Comparison of ENCODE assay signal across 12 cellular contexts in the genomic region with DNA sequence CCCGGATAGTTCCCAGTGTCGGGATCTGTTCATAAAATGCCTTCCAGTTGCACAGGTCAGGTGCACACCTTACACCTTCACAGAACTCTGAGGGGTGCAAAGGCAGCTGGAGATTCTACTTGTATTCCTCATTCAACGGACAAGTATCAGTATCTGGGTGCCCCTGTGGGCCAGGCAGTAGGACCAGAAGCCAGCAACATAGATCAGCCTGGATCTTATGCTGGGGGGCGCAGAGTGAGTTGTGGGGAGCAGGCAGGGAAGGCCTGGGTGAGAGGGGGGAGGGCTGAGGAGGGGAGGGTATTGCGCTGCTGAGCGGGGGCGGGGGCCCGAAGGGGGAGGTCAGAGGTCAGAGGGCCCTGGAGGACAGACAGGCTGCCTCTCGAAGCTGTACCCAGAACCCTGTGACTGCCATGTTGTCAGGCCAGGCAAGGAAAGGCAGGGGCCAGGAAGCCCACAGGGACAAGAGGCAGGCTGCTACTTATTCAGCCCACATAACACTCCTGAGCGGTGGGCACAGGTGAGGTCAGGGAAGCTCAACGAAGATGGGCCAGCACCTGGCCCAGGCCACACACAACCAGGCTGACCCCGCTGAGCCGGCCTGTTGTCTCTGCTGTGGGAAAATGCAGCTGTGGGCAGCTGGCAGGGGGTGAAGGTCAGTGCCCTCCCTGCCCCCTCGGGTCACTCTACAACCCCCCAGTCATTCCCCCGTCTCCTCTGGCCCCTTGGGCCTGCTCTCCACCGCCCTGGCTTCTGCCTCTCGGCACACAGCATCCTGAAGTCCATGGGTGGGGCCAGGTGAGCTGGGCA. TPM values are rescaled to one million over a fixed set of nuclear protein-coding genes. Genes with fewer than 3 reads are reported as not detected.
DNase-seq lines count a peak whose midpoint lies in the region; ATAC-seq and TF ChIP-seq lines count a peak whose summit lies in the region.
"Had no signal": no experiment of that assay in that cellular context is flagged by ENCODE, and none has a peak within 500 bp of the region (broad histone marks: within the 10 kb centered on the region; RNA-seq: fewer than 3 reads in every experiment).

No MANE protein-coding gene starts in this region.

- no peak for DNase-seq in activated CD4-positive, alpha-beta T cell treated with anti-CD3 and anti-CD28 coated beads for 36 hours
- no peak for DNase-seq in activated CD4-positive, alpha-beta T cell treated with anti-CD3 and anti-CD28 coated beads for 48 hours
- DNase-seq in PC-9: no peak
- DNase-seq in effector memory CD8-positive, alpha-beta T cell: no peak
- no peak for DNase-seq in spleen
- no peak for DNase-seq in COLO829 (ENCODE audit: low spot score)
- no peak for DNase-seq in OCI-M2 (lab: John Stamatoyannopoulos, UW; ENCODE audit: unreplicated experiment)
- DNase-seq: NCI-H526 treated with DMSO at 0.1 percent for 48 hours had no signal

- H3K4me3 Mint-ChIP-seq in activated CD4-positive, alpha-beta T cell treated with anti-CD3 and anti-CD28 coated beads for 36 hours: peak overlapping the region; percentile 68
- H3K4me3 Mint-ChIP-seq in effector memory CD8-positive, alpha-beta T cell: peak overlapping the region; percentile 74 to 80

- H3K27me3 ChIP-seq in PC-9 (ENCODE audit: insufficient read depth, low read depth) (peaks cover 33% of the 10 kb centered on the region), spleen (replicated peaks in 1 of 7) (peaks cover 0 to 33% (median 17%) of the 10 kb centered on the region in 7 donors)

- peak overlapping the region; percentile 75 for H3K4me2 ChIP-seq in PC-9

- WGBS in spleen, 5 donors: 69 to 82% (median 74%) methylated on average over 16 to 17 of the region's 17 CpGs

- no TSS peak for BruUV-seq in PC-9 (replicated peaks; lab: Mats Ljungman, UMichigan)

- intact Hi-C loops in activated CD4-positive, alpha-beta T cell treated with anti-CD3 and anti-CD28 coated beads for 36 hours (cut with DNase I, micrococcal nuclease): loop anchor here in 1 of 2 experiments (5.0 kb wide), 1 partner anchor 176 kb away; a partner anchor contains a TSS
- intact Hi-C loops in PC-9 (cut with micrococcal nuclease; ENCODE audit: unreplicated experiment): loop anchor here (5.0 kb wide), 1 partner anchor 41 kb away; no protein-coding TSS in a partner anchor
- intact Hi-C loops in spleen (cut with DNase I; ENCODE audit: low total_unique reads): loop anchor here (5.0 kb wide), 1 partner anchor 41 kb away; no protein-coding TSS in a partner anchor

- POLR2A ChIA-PET in activated CD4-positive, alpha-beta T cell treated with anti-CD3 and anti-CD28 coated beads for 36 hours (lab: Charles Lee): no interaction called here
- POLR2A ChIA-PET in PC-9 (lab: Charles Lee; ENCODE audit: unreplicated experiment): interaction anchor here (0.5 kb wide), 2 partner anchors 202 to 1378 kb away, joined by 4 read pairs; no protein-coding TSS in a partner anchor

- H2AFZ ChIP-seq in PC-9: no peak overlapping the region

- no peak for TF ChIP-seq POLR2A in spleen (IDR thresholded peaks at IDR 0.05)

- peaks cover 29% of the 10 kb centered on the region for H3K4me1 Mint-ChIP-seq in activated CD4-positive, alpha-beta T cell treated with anti-CD3 and anti-CD28 coated beads for 36 hours
- peaks cover 30 to 43% of the 10 kb centered on the region in 2 donors for H3K4me1 Mint-ChIP-seq in effector memory CD8-positive, alpha-beta T cell (ENCODE audit: low read depth in 2 of 2)

- H4K20me1 ChIP-seq in PC-9 (ENCODE audit: insufficient read depth): peaks cover 8% of the 10 kb centered on the region; the same call in 1 of the 2 replicates

- H3K27me3 Mint-ChIP-seq in activated CD4-positive, alpha-beta T cell treated with anti-CD3 and anti-CD28 coated beads for 36 hours: peaks cover 4% of the 10 kb centered on the region
- no peaks in the 10 kb centered on the region for H3K27me3 Mint-ChIP-seq in effector memory CD8-positive, alpha-beta T cell

- H3K27ac ChIP-seq in PC-9: no peak overlapping the region
- H3K27ac ChIP-seq in spleen: peak overlapping the region; percentile 72 to 97 (median 89)

- peaks cover 14% of the 10 kb centered on the region for H3K4me1 ChIP-seq in PC-9 (replicated peaks; ENCODE audit: insufficient read depth)
- peaks cover 28 to 84% (median 79%) of the 10 kb centered on the region in 6 donors for H3K4me1 ChIP-seq in spleen

- no peak for ATAC-seq in activated CD4-positive, alpha-beta T cell treated with anti-CD3 and anti-CD28 coated beads for 36 hours
- ATAC-seq in effector memory CD8-positive, alpha-beta T cell (replicated peaks): no peak
- ATAC-seq in HG02798 (IDR thresholded peaks at IDR 0.05; ENCODE audit: poor library complexity, unreplicated experiment): no peak

- no peak overlapping the region for H3K4me3 ChIP-seq in PC-9
- peak overlapping the region; percentile 39 to 96 (median 60) for H3K4me3 ChIP-seq in spleen

- H3K79me2 ChIP-seq in PC-9 (ENCODE audit: low read depth): peaks cover 12% of the 10 kb centered on the region

- H3K36me3 Mint-ChIP-seq in activated CD4-positive, alpha-beta T cell treated with anti-CD3 and anti-CD28 coated beads for 36 hours (ENCODE audit: low read depth): peaks cover 2% of the 10 kb centered on the region
- peaks cover 22% of the 10 kb centered on the region for H3K36me3 Mint-ChIP-seq in effector memory CD8-positive, alpha-beta T cell (ENCODE audit: insufficient read depth)

- H3K36me3 ChIP-seq in PC-9 (ENCODE audit: low read depth) (no peaks in the 10 kb centered on the region), spleen (peaks cover 0 to 16% (median 5%) of the 10 kb centered on the region in 6 donors)

- H3K9me2 ChIP-seq in PC-9 (ENCODE audit: insufficient read depth): no peaks in the 10 kb centered on the region

- H3K27ac Mint-ChIP-seq in activated CD4-positive, alpha-beta T cell treated with anti-CD3 and anti-CD28 coated beads for 36 hours: no peak overlapping the region
- peak overlapping the region; percentile 79 to 91 for H3K27ac Mint-ChIP-seq in effector memory CD8-positive, alpha-beta T cell

- H3K9me3 ChIP-seq in PC-9 (ENCODE audit: insufficient read depth, low read depth): no peaks in the 10 kb centered on the region
- no peaks in the 10 kb centered on the region for H3K9me3 ChIP-seq in spleen

- CTCF ChIA-PET in activated CD4-positive, alpha-beta T cell treated with anti-CD3 and anti-CD28 coated beads for 36 hours (lab: Charles Lee): interaction anchor here (0.6 kb wide), 2 partner anchors 8 to 560 kb away, joined by 3 read pairs; a partner anchor contains a TSS
- CTCF ChIA-PET in PC-9 (lab: Charles Lee): no interaction called here

- peaks cover 27% of the 10 kb centered on the region for H3F3A ChIP-seq in PC-9 (ENCODE audit: insufficient read depth, low read depth)

- TF ChIP-seq CTCF in PC-9 (conservative IDR thresholded peaks at IDR 0.05): no peak
- TF ChIP-seq CTCF in spleen (IDR thresholded peaks at IDR 0.05 in 8 of 11, conservative IDR thresholded peaks at IDR 0.05 in 3 of 11): no peak

- no peaks in the 10 kb centered on the region for H3K9me3 Mint-ChIP-seq in activated CD4-positive, alpha-beta T cell treated with anti-CD3 and anti-CD28 coated beads for 36 hours (ENCODE audit: low read depth)
- H3K9me3 Mint-ChIP-seq in effector memory CD8-positive, alpha-beta T cell: no peaks in the 10 kb centered on the region

RNA-seq across cellular contexts. Expression of a gene that starts 1.1 kb away (rescaled TPM):
- total RNA-seq in activated CD4-positive, alpha-beta T cell treated with anti-CD3 and anti-CD28 coated beads for 36 hours: under 1 TPM; 0.42 to 0.50 TPM
- total RNA-seq in PC-9 (2021) (1.5 and 2.7 TPM in 2 replicates), spleen (1 to 10 TPM; 3.7 to 7.9 (median 5.1) TPM)
- 1 to 10 TPM; 1.9 to 4.9 (median 2.5) TPM for polyA plus RNA-seq in spleen

RNA-seq across cellular contexts. Expression of a gene that starts 1.7 kb away (rescaled TPM):
- total RNA-seq in activated CD4-positive, alpha-beta T cell treated with anti-CD3 and anti-CD28 coated beads for 36 hours: 10 to 100 TPM; 39.6 to 40.2 TPM
- total RNA-seq in PC-9 (2021) (33.3 and 39.2 TPM in 2 replicates), spleen (100 to 1,000 TPM in 4 of 7 donors, 10 to 100 TPM in 3; 91.6 to 186 (median 107) TPM)
- 100 to 1,000 TPM in 1 of 3 donors, 10 to 100 TPM in 2; 80.4 to 125 (median 82.0) TPM for polyA plus RNA-seq in spleen

RNA-seq across cellular contexts. Expression of a gene that starts 3.2 kb away (rescaled TPM):
- total RNA-seq in activated CD4-positive, alpha-beta T cell treated with anti-CD3 and anti-CD28 coated beads for 36 hours: under 1 TPM; 0.30 to 0.46 TPM
- total RNA-seq in PC-9 (2021) (not detected in 2 replicates), spleen (under 1 TPM in 1 of 7 donors, not detected in 6; 0.66 TPM)
- under 1 TPM; 0.26 to 0.53 (median 0.48) TPM for polyA plus RNA-seq in spleen
- total RNA-seq: bronchial epithelial cell had no signal

RNA-seq across cellular contexts. Expression of a gene that starts 18.0 kb away (rescaled TPM):
- 10 to 100 TPM; 40.6 to 50.0 TPM for total RNA-seq in activated CD4-positive, alpha-beta T cell treated with anti-CD3 and anti-CD28 coated beads for 36 hours
- total RNA-seq in PC-9 (2021) (100 and 156 TPM in 2 replicates), spleen (10 to 100 TPM; 18.6 to 60.8 (median 45.0) TPM)
- polyA plus RNA-seq in spleen: 10 to 100 TPM; 35.9 to 47.5 (median 41.5) TPM

RNA-seq across cellular contexts. Expression of a gene that starts 26.3 kb away (rescaled TPM):
- not detected for total RNA-seq in activated CD4-positive, alpha-beta T cell treated with anti-CD3 and anti-CD28 coated beads for 36 hours
- total RNA-seq in PC-9 (2021): not detected in 2 replicates
- under 1 TPM in 1 of 7 donors, not detected in 6; 0.26 TPM for total RNA-seq in spleen
- polyA plus RNA-seq in spleen: not detected
- total RNA-seq: bronchial epithelial cell, HT1080, osteoblast had no signal
